Comparison of ENCODE assay signal across 8 cellular contexts in the genomic region with DNA sequence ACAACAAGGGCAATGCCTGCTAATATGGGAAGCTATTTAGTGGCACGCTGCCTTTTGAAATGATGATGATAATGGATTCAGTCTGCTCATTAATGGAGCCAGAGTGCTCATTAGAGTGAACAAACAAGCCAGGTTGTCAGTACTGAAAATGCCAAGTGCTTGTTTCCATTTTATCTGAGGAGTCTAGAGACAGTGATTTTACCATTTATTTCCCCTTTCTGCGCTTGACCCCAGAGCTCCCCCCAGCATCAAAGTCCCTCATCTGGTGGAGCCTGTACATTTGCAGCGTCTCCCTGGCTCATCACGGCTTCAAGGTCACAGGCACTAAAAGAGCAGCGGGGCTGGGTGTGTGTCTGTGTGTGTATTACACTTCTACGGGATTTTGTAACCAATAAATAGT.
DNase-seq lines count a peak whose midpoint lies in the region; ATAC-seq and TF ChIP-seq lines count a peak whose summit lies in the region.

No MANE protein-coding gene starts in this region.

- peaks cover 11% of the 10 kb centered on the region for H3K4me1 ChIP-seq in ES-I3 (ENCODE audit: insufficient read depth, low read length)
- H3K4me1 ChIP-seq in parathyroid adenoma = no peaks in the 10 kb centered on the region

- H3K36me3 ChIP-seq in ES-I3 (ENCODE audit: insufficient read depth, low read length) (no peaks in the 10 kb centered on the region), parathyroid adenoma (ENCODE audit: control insufficient read depth, insufficient read depth, low read length) (no peaks in the 10 kb centered on the region)

- no peak overlapping the region for H3K27ac ChIP-seq in parathyroid adenoma

- H3K9ac ChIP-seq in ES-I3 (ENCODE audit: low read depth, low read length) (peak overlapping the region; percentile 75; the same call in 1 of the 2 replicates), parathyroid adenoma (no peak overlapping the region)

- no peaks in the 10 kb centered on the region for H3K9me3 Mint-ChIP-seq in endothelial cell (ENCODE audit: unreplicated experiment)

- H3K27me3 Mint-ChIP-seq in endothelial cell (ENCODE audit: unreplicated experiment) = no peaks in the 10 kb centered on the region

- no peak for TF ChIP-seq CTCF in endothelial cell (IDR thresholded peaks at IDR 0.05; ENCODE audit: unreplicated experiment)
- TF ChIP-seq CTCF in parathyroid adenoma (IDR thresholded peaks at IDR 0.05) = no peak

- H3K4me3 ChIP-seq in parathyroid adenoma (ENCODE audit: low read depth, low read length) = peak overlapping the region; percentile 36

- peak overlapping the region; percentile 88 for H3K4me3 Mint-ChIP-seq in endothelial cell (ENCODE audit: unreplicated experiment)

- no peak overlapping the region for H3K27ac Mint-ChIP-seq in endothelial cell (ENCODE audit: unreplicated experiment)

- H3K4me1 Mint-ChIP-seq in endothelial cell (ENCODE audit: unreplicated experiment) = peaks cover 7% of the 10 kb centered on the region

- H2AFZ ChIP-seq in parathyroid adenoma = no peak overlapping the region

- peak overlapping the region; percentile 83 for H3K4me2 ChIP-seq in parathyroid adenoma (ENCODE audit: low read length)

- no peaks in the 10 kb centered on the region for H3K79me2 ChIP-seq in parathyroid adenoma

- DNase-seq in NCI-H2081 treated with DMSO at 0.1 percent for 48 hours (lab: John Stamatoyannopoulos, UW) (peak; percentile 48), endothelial cell (ENCODE audit: low spot score) (no peak), occipital lobe (lab: John Stamatoyannopoulos, UW) (no peak), NCI-H2196 (lab: John Stamatoyannopoulos, UW; ENCODE audit: unreplicated experiment) (no peak)

- ATAC-seq in GM21390 (IDR thresholded peaks at IDR 0.05; ENCODE audit: unreplicated experiment) (no peak), HG02588 (IDR thresholded peaks at IDR 0.05; ENCODE audit: unreplicated experiment) (no peak)

- H3K9me3 ChIP-seq in ES-I3 (ENCODE audit: control insufficient read depth, insufficient read depth, low read length) = no peaks in the 10 kb centered on the region
- no peaks in the 10 kb centered on the region for H3K9me3 ChIP-seq in parathyroid adenoma (ENCODE audit: control insufficient read depth, low read length)

- H3K27me3 ChIP-seq in parathyroid adenoma (ENCODE audit: control insufficient read depth, insufficient read depth, low read length) = no peaks in the 10 kb centered on the region

- H3K36me3 Mint-ChIP-seq in endothelial cell (ENCODE audit: low read depth, unreplicated experiment) = no peaks in the 10 kb centered on the region
